ENCODE assay signal across 21 cellular contexts in genomic region chr5:94749048-94749447, GRCh38.
"Had no signal": no experiment of that assay in that cellular context is flagged by ENCODE, and none has a peak within 500 bp of the region (broad histone marks: within the 10 kb centered on the region; RNA-seq: fewer than 3 reads in every experiment).

No MANE protein-coding gene starts in this region.

- H3K4me1 Mint-ChIP-seq: activated CD8-positive, alpha-beta memory T cell treated with anti-CD3 and anti-CD28 coated beads, Interleukin-2, amount 10 ng/mL, durations not matched to agents 7 days and 5 days had no signal

- H3K9me3 ChIP-seq: esophagus squamous epithelium, gastrocnemius medialis, ovary, prostate gland, transverse colon had no signal

- DNase-seq: activated CD4-positive, alpha-beta memory T cell treated with anti-CD3 and anti-CD28 coated beads for 36 hours; activated CD4-positive, alpha-beta T cell treated with anti-CD3 and anti-CD28 coated beads for 4 hours; activated CD4-positive, CD25-positive, alpha-beta regulatory T cell; activated CD8-positive, alpha-beta memory T cell treated with anti-CD3 and anti-CD28 coated beads, Interleukin-2, amount 10 ng/mL, durations not matched to agents 7 days and 5 days; activated gamma-delta T cell; activated naive CD4-positive, alpha-beta T cell treated with anti-CD3 and anti-CD28 coated beads, Interleukin-2, amount 50 U/mL, for 16 hours; activated naive CD8-positive, alpha-beta T cell treated with anti-CD3 and anti-CD28 coated beads, Interleukin-2, amount 50 U/mL, for 24 hours; cortex of kidney; endodermal cell; esophagus squamous epithelium; gastrocnemius medialis; left cardiac atrium; midbrain; ovary; stimulated activated CD4-positive, alpha-beta T cell treated with anti-CD3 and anti-CD28 coated beads, Interleukin-4, amount 100 ng/mL, for 4 hours; transverse colon had no signal

- H3K27me3 ChIP-seq: esophagus squamous epithelium, gastrocnemius medialis, ovary, transverse colon had no signal

- ATAC-seq: activated CD8-positive, alpha-beta memory T cell treated with anti-CD3 and anti-CD28 coated beads, Interleukin-2, amount 10 ng/mL, durations not matched to agents 7 days and 5 days; activated naive CD8-positive, alpha-beta T cell treated with anti-CD3 and anti-CD28 coated beads, Interleukin-2, amount 50 U/mL, for 24 hours; gastrocnemius medialis; left cardiac atrium; natural killer cell treated with Interleukin-12 subunit alpha and Interleukin-12 subunit beta and Interleukin-15 and Interleukin-18, amount 100 ng/mL, for 72 hours had no signal

- FAIRE-seq: islet of Langerhans, urothelium cell line had no signal

- H3K36me3 ChIP-seq: esophagus squamous epithelium, gastrocnemius medialis, ovary, prostate gland, transverse colon had no signal

- H3K4me3 Mint-ChIP-seq: activated CD4-positive, alpha-beta memory T cell treated with anti-CD3 and anti-CD28 coated beads for 36 hours; activated CD8-positive, alpha-beta memory T cell treated with anti-CD3 and anti-CD28 coated beads, Interleukin-2, amount 10 ng/mL, durations not matched to agents 7 days and 5 days; activated naive CD8-positive, alpha-beta T cell treated with anti-CD3 and anti-CD28 coated beads, Interleukin-2, amount 50 U/mL, for 24 hours; activated T-helper 1 cell treated with anti-CD3 and anti-CD28 coated beads, Interleukin-12 subunit alpha, Interleukin-12 subunit beta, Interleukin-2, Interleukin-4 antibody, amounts not matched to agents 30 ng/mL and 10 ng/mL and 1 ng/mL, durations not matched to agents 14 hours and 24 hours and 36 hours; endodermal cell; natural killer cell treated with Interleukin-12 subunit alpha and Interleukin-12 subunit beta and Interleukin-15 and Interleukin-18, amount 100 ng/mL, for 72 hours had no signal

- H3K27ac ChIP-seq: esophagus squamous epithelium, gastrocnemius medialis, ovary, prostate gland, transverse colon had no signal

- H3K9me3 Mint-ChIP-seq: activated CD4-positive, alpha-beta memory T cell treated with anti-CD3 and anti-CD28 coated beads for 36 hours; activated naive CD8-positive, alpha-beta T cell treated with anti-CD3 and anti-CD28 coated beads, Interleukin-2, amount 50 U/mL, for 24 hours; activated T-helper 1 cell treated with anti-CD3 and anti-CD28 coated beads, Interleukin-12 subunit alpha, Interleukin-12 subunit beta, Interleukin-2, Interleukin-4 antibody, amounts not matched to agents 30 ng/mL and 10 ng/mL and 1 ng/mL, durations not matched to agents 14 hours and 24 hours and 36 hours; endodermal cell; natural killer cell treated with Interleukin-12 subunit alpha and Interleukin-12 subunit beta and Interleukin-15 and Interleukin-18, amount 100 ng/mL, for 72 hours had no signal

- H3K4me1 ChIP-seq: esophagus squamous epithelium, gastrocnemius medialis, prostate gland, transverse colon had no signal

- H3K27me3 Mint-ChIP-seq: activated CD4-positive, alpha-beta memory T cell treated with anti-CD3 and anti-CD28 coated beads for 36 hours; activated CD8-positive, alpha-beta memory T cell treated with anti-CD3 and anti-CD28 coated beads, Interleukin-2, amount 10 ng/mL, durations not matched to agents 7 days and 5 days; activated naive CD8-positive, alpha-beta T cell treated with anti-CD3 and anti-CD28 coated beads, Interleukin-2, amount 50 U/mL, for 24 hours; natural killer cell treated with Interleukin-12 subunit alpha and Interleukin-12 subunit beta and Interleukin-15 and Interleukin-18, amount 100 ng/mL, for 72 hours had no signal

- H3K27ac Mint-ChIP-seq: activated CD4-positive, alpha-beta memory T cell treated with anti-CD3 and anti-CD28 coated beads for 36 hours; activated CD8-positive, alpha-beta memory T cell treated with anti-CD3 and anti-CD28 coated beads, Interleukin-2, amount 10 ng/mL, durations not matched to agents 7 days and 5 days; activated naive CD8-positive, alpha-beta T cell treated with anti-CD3 and anti-CD28 coated beads, Interleukin-2, amount 50 U/mL, for 24 hours; activated T-helper 1 cell treated with anti-CD3 and anti-CD28 coated beads, Interleukin-12 subunit alpha, Interleukin-12 subunit beta, Interleukin-2, Interleukin-4 antibody, amounts not matched to agents 30 ng/mL and 10 ng/mL and 1 ng/mL, durations not matched to agents 14 hours and 24 hours and 36 hours; endodermal cell; natural killer cell treated with Interleukin-12 subunit alpha and Interleukin-12 subunit beta and Interleukin-15 and Interleukin-18, amount 100 ng/mL, for 72 hours had no signal

- H3K4me3 ChIP-seq: esophagus squamous epithelium, gastrocnemius medialis, ovary, prostate gland, transverse colon had no signal

- H3K36me3 Mint-ChIP-seq: activated CD4-positive, alpha-beta memory T cell treated with anti-CD3 and anti-CD28 coated beads for 36 hours; activated CD8-positive, alpha-beta memory T cell treated with anti-CD3 and anti-CD28 coated beads, Interleukin-2, amount 10 ng/mL, durations not matched to agents 7 days and 5 days; natural killer cell treated with Interleukin-12 subunit alpha and Interleukin-12 subunit beta and Interleukin-15 and Interleukin-18, amount 100 ng/mL, for 72 hours had no signal
